Comparison of ENCODE assay signal across 22 cellular contexts in the genomic region with DNA sequence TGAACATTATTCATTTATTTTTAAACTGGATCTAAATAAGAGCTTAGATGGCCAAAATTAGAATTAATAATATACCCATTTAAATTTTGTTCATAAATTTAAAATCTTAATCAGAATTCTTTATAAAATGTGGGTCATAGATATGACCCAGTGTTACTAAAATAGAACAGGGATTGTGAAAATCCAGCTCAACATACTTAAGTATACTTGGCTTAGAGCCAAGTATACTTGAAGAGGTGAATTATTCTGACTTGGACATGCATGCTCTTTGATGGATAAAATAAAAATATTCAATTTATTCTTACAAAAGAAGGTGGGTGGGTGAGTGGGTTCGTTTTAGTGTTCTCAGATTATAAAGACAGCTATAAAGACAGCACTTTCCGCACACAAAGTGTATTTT.
DNase-seq lines count a peak whose midpoint lies in the region; ATAC-seq, FAIRE-seq and TF ChIP-seq lines count a peak whose summit lies in the region.
"Had no signal": no experiment of that assay in that cellular context is flagged by ENCODE, and none has a peak within 500 bp of the region (broad histone marks: within the 10 kb centered on the region; RNA-seq: fewer than 3 reads in every experiment).

No MANE protein-coding gene starts in this region.

- DNase-seq in NCI-H2227 treated with DMSO at 0.1 percent for 48 hours (lab: John Stamatoyannopoulos, UW): peak; percentile 13
- DNase-seq in NCI-H2227 (lab: John Stamatoyannopoulos, UW; ENCODE audit: unreplicated experiment): no peak
- no peak for DNase-seq in RCC 7860 (ENCODE audit: low spot score)
- peak; percentile 30 for DNase-seq in iris pigment epithelial cell (ENCODE audit: low read depth)
- DNase-seq in NCI-H1694 treated with DMSO at 0.1 percent for 48 hours (lab: John Stamatoyannopoulos, UW): no peak
- no peak for DNase-seq in middle frontal gyrus (ENCODE audit: extremely low spot score, low spot score)
- DNase-seq: activated naive CD4-positive, alpha-beta T cell treated with anti-CD3 and anti-CD28 coated beads, Interleukin-2, amount 10 ng/mL, durations not matched to agents 7 days and 5 days; activated T-cell treated with anti-CD3 and anti-CD28 coated beads, Interleukin-2, amount 50 U/mL, for 48 hours; aorta; CD4-positive, CD25-positive, alpha-beta regulatory T cell; cerebellar nuclear complex; effector memory CD4-positive, alpha-beta T cell; GOT3; MM.1S; NCI-H2081 treated with DMSO at 0.1 percent for 48 hours; stimulated activated CD4-positive, alpha-beta T cell treated with anti-CD3 and anti-CD28 coated beads, Interleukin-4, amount 100 ng/mL, for 4 hours; stomach; trophoblast cell had no signal

- peak; percentile 28 for FAIRE-seq in RCC 7860 (lab: Jason Lieb, UNC)
- FAIRE-seq: GM12892 had no signal

- no peak for TF ChIP-seq RAD21 in Ishikawa (IDR thresholded peaks at IDR 0.05; ENCODE audit: low read depth)

- no peak for ATAC-seq in HG03571 (IDR thresholded peaks at IDR 0.05; ENCODE audit: unreplicated experiment)
- ATAC-seq: left lobe of liver had no signal

- TF ChIP-seq EP300 in Ishikawa (IDR thresholded peaks at IDR 0.05; ENCODE audit: borderline replicate concordance): no peak

TF ChIP-seq in Ishikawa, 13 proteins besides CTCF, POLR2A, EP300 and RAD21:
- TF ChIP-seq, protein P1, sequence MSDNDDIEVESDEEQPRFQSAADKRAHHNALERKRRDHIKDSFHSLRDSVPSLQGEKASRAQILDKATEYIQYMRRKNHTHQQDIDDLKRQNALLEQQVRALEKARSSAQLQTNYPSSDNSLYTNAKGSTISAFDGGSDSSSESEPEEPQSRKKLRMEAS (IDR thresholded peaks at IDR 0.05): no peak
- TF ChIP-seq NFIC (IDR thresholded peaks at IDR 0.05): peak; percentile 46

Comparison
In these comparisons a context has a peak if more than half of its experiments do, and no peak if none do; other contexts are left out.
1. DNase-seq: peak in NCI-H2227 treated with DMSO at 0.1 percent for 48 hours (single experiment) and iris pigment epithelial cell (single experiment); none in NCI-H2227 (single experiment), RCC 7860 (single experiment), NCI-H1694 treated with DMSO at 0.1 percent for 48 hours (single experiment) and middle frontal gyrus (single experiment).